In genomic region chr17:31566247-31566991, GRCh38 we compare ENCODE assay signal across 30 cellular contexts.
DNase-seq lines count a peak whose midpoint lies in the region; ATAC-seq and TF ChIP-seq lines count a peak whose summit lies in the region.
"Had no signal": no experiment of that assay in that cellular context is flagged by ENCODE, and none has a peak within 500 bp of the region (broad histone marks: within the 10 kb centered on the region; RNA-seq: fewer than 3 reads in every experiment).

No MANE protein-coding gene starts in this region.

- WGBS in liver: 51% methylated on average over 12 of the region's 12 CpGs
- 92 to 96% methylated on average over 10 to 12 of the region's 12 CpGs for WGBS in endodermal cell (ENCODE audit: insufficient coverage in 1 of 2, insufficient read length in 1 of 2), 2 experiments

- no peak for DNase-seq in ascending aorta (ENCODE audit: low spot score in 2 of 2)
- DNase-seq in H7: no peak
- no peak for DNase-seq in NOMO-1 (lab: John Stamatoyannopoulos, UW; ENCODE audit: unreplicated experiment in 2 of 2)
- DNase-seq in activated CD8-positive, alpha-beta T cell treated with anti-CD3 and anti-CD28 coated beads, Interleukin-2, amount 10 ng/mL, durations not matched to agents 7 days and 5 days: no peak
- DNase-seq in endodermal cell: no peak
- DNase-seq: activated B cell treated with CpG ODN at 0.5 μM for 24 hours; activated CD4-positive, alpha-beta memory T cell treated with anti-CD3 and anti-CD28 coated beads for 36 hours; activated gamma-delta T cell; body of pancreas; C1 segment of cervical spinal cord; Caco-2; DMS79 treated with DMSO at 0.1 percent for 48 hours; effector CD8-positive, alpha-beta T cell; erythroblast; H9; natural killer cell; NCI-H1105 treated with DMSO at 0.1 percent for 48 hours; NCI-H2081; NCI-H345; NCI-H774; ovary; stimulated activated naive CD8-positive, alpha-beta T cell treated with anti-CD3 and anti-CD28 coated beads, Interleukin-15, amount 100 ng/mL, for 72 hours; T1000 had no signal

- H3K4me1 ChIP-seq in BLaER1 treated with 17β-estradiol and CSF1 and Interleukin-3, amounts not matched to agents 10 nM and 100 nM: peaks cover 77 to 90% (median 83%) of the 10 kb centered on the region in 10 experiments
- H3K4me1 ChIP-seq in ascending aorta (peaks cover 12 to 80% of the 10 kb centered on the region in 2 donors), liver (ENCODE audit: control insufficient read depth in 4 of 4, insufficient read depth in 4 of 4, low read length in 3 of 4) (peaks cover 33 to 90% (median 72%) of the 10 kb centered on the region in 4 donors), stomach smooth muscle (ENCODE audit: control insufficient read depth, insufficient read depth, low read length) (peaks cover 79% of the 10 kb centered on the region), endodermal cell (ENCODE audit: control insufficient read depth, insufficient read depth, low read length) (peaks cover 3% of the 10 kb centered on the region)

- peaks cover 2% of the 10 kb centered on the region for H3K4me1 Mint-ChIP-seq in activated CD8-positive, alpha-beta T cell treated with anti-CD3 and anti-CD28 coated beads, Interleukin-2, amount 10 ng/mL, durations not matched to agents 7 days and 5 days (ENCODE audit: low read depth)
- H3K4me1 Mint-ChIP-seq in endodermal cell: peaks cover 32% of the 10 kb centered on the region

- TF ChIP-seq CTCF in ascending aorta (IDR thresholded peaks at IDR 0.05) (no peak), liver (IDR thresholded peaks at IDR 0.05; ENCODE audit: low read depth, low read length, missing input control) (no peak), endodermal cell (conservative IDR thresholded peaks at IDR 0.05) (no peak)

- no peak overlapping the region for H3K4me3 Mint-ChIP-seq in activated CD8-positive, alpha-beta T cell treated with anti-CD3 and anti-CD28 coated beads, Interleukin-2, amount 10 ng/mL, durations not matched to agents 7 days and 5 days
- H3K4me3 Mint-ChIP-seq in endodermal cell: no peak overlapping the region
- H3K4me3 Mint-ChIP-seq: activated B cell treated with CpG ODN at 0.5 μM for 24 hours; activated CD4-positive, alpha-beta memory T cell treated with anti-CD3 and anti-CD28 coated beads for 36 hours; H9; natural killer cell; stimulated activated naive CD8-positive, alpha-beta T cell treated with anti-CD3 and anti-CD28 coated beads, Interleukin-15, amount 100 ng/mL, for 72 hours had no signal

- H3K27ac ChIP-seq in BLaER1 treated with 17β-estradiol and CSF1 and Interleukin-3, amounts not matched to agents 10 nM and 100 nM: peak overlapping the region in 10 of 11 experiments; percentile 60 to 81 (median 66); a peak in 17 of 22 replicates
- H3K27ac ChIP-seq in ascending aorta (peak overlapping the region; percentile 83 to 91), liver (ENCODE audit: low read depth in 1 of 2, low read length in 2 of 2) (peak overlapping the region; percentile 89 to 98), stomach smooth muscle (ENCODE audit: low read length) (peak overlapping the region; percentile 41), endodermal cell (ENCODE audit: low read depth, low read length) (no peak overlapping the region)
- H3K27ac ChIP-seq: hepatocyte, HL-60 had no signal

- H3K36me3 Mint-ChIP-seq in activated CD8-positive, alpha-beta T cell treated with anti-CD3 and anti-CD28 coated beads, Interleukin-2, amount 10 ng/mL, durations not matched to agents 7 days and 5 days (ENCODE audit: low read depth): no peaks in the 10 kb centered on the region
- H3K36me3 Mint-ChIP-seq in endodermal cell (ENCODE audit: low read depth): peaks cover 2% of the 10 kb centered on the region
- H3K36me3 Mint-ChIP-seq: activated CD4-positive, alpha-beta memory T cell treated with anti-CD3 and anti-CD28 coated beads for 36 hours; natural killer cell had no signal

- H3K9ac ChIP-seq in BLaER1 treated with 17β-estradiol and CSF1 and Interleukin-3, amounts not matched to agents 10 nM and 100 nM: peak overlapping the region in 7 of 11 experiments; percentile 21 to 69 (median 58); a peak in 4 of 22 replicates
- H3K9ac ChIP-seq in liver (ENCODE audit: low read depth in 1 of 2, low read length in 2 of 2) (no peak overlapping the region), stomach smooth muscle (ENCODE audit: low read length in 2 of 2) (no peak overlapping the region), endodermal cell (ENCODE audit: extremely low read depth, low read length, poor library complexity, severe bottlenecking) (no peak overlapping the region)

- no peak overlapping the region for H3K27ac Mint-ChIP-seq in activated CD8-positive, alpha-beta T cell treated with anti-CD3 and anti-CD28 coated beads, Interleukin-2, amount 10 ng/mL, durations not matched to agents 7 days and 5 days
- H3K27ac Mint-ChIP-seq in endodermal cell: no peak overlapping the region
- H3K27ac Mint-ChIP-seq: activated B cell treated with CpG ODN at 0.5 μM for 24 hours; activated CD4-positive, alpha-beta memory T cell treated with anti-CD3 and anti-CD28 coated beads for 36 hours; H9 had no signal

- no peak overlapping the region for H3K4me3 ChIP-seq in BLaER1 treated with 17β-estradiol and CSF1 and Interleukin-3, amounts not matched to agents 10 nM and 100 nM
- H3K4me3 ChIP-seq in ascending aorta (no peak overlapping the region), liver (ENCODE audit: low read depth in 1 of 3, low read length in 3 of 3) (no peak overlapping the region), stomach smooth muscle (ENCODE audit: low read length in 2 of 2) (peak overlapping the region; percentile 23 to 35), H7 (ENCODE audit: insufficient read depth, low read depth, low read length) (no peak overlapping the region), endodermal cell (ENCODE audit: low read length) (no peak overlapping the region)
- H3K4me3 ChIP-seq: body of pancreas, hepatocyte, ovary had no signal

- ATAC-seq in activated CD8-positive, alpha-beta T cell treated with anti-CD3 and anti-CD28 coated beads, Interleukin-2, amount 10 ng/mL, durations not matched to agents 7 days and 5 days: no peak
- ATAC-seq: body of pancreas; natural killer cell; Right ventricle myocardium inferior; sciatic nerve; stimulated activated naive CD8-positive, alpha-beta T cell treated with anti-CD3 and anti-CD28 coated beads, Interleukin-15, amount 100 ng/mL, for 72 hours had no signal

- H3K36me3 ChIP-seq in BLaER1 treated with 17β-estradiol and CSF1 and Interleukin-3, amounts not matched to agents 10 nM and 100 nM: peaks cover 0 to 13% (median 0%) of the 10 kb centered on the region in 11 experiments; a peak in 5 of 22 replicates
- peaks cover 0 to 9% of the 10 kb centered on the region in 2 donors for H3K36me3 ChIP-seq in ascending aorta
- no peaks in the 10 kb centered on the region for H3K36me3 ChIP-seq in liver (ENCODE audit: control insufficient read depth in 4 of 4, insufficient read depth in 3 of 4, low read depth in 1 of 4, low read length in 3 of 4)
- peaks cover 0 to 3% of the 10 kb centered on the region in 2 donors for H3K36me3 ChIP-seq in stomach smooth muscle (ENCODE audit: control insufficient read depth in 2 of 2, insufficient read depth in 2 of 2, low read length in 2 of 2)
- no peaks in the 10 kb centered on the region; the same call in 1 of the 2 replicates for H3K36me3 ChIP-seq in H7 (replicated peaks; ENCODE audit: control insufficient read depth, insufficient read depth, low read length)
- no peaks in the 10 kb centered on the region for H3K36me3 ChIP-seq in endodermal cell (ENCODE audit: control insufficient read depth, insufficient read depth, low read length)
- H3K36me3 ChIP-seq: ovary had no signal

- H3K27me3 ChIP-seq in BLaER1 treated with 17β-estradiol and CSF1 and Interleukin-3, amounts not matched to agents 10 nM and 100 nM: no peaks in the 10 kb centered on the region
- H3K27me3 ChIP-seq in ascending aorta (no peaks in the 10 kb centered on the region), liver (ENCODE audit: control insufficient read depth in 4 of 4, insufficient read depth in 4 of 4, low read length in 3 of 4) (no peaks in the 10 kb centered on the region), stomach smooth muscle (ENCODE audit: control insufficient read depth in 1 of 2, insufficient read depth in 2 of 2, low read length in 2 of 2) (no peaks in the 10 kb centered on the region), H7 (ENCODE audit: control insufficient read depth, insufficient read depth, low read length) (no peaks in the 10 kb centered on the region), endodermal cell (ENCODE audit: control insufficient read depth, insufficient read depth, low read length, poor library complexity, severe bottlenecking) (peaks cover 2% of the 10 kb centered on the region)
- H3K27me3 ChIP-seq: body of pancreas, hepatocyte, ovary had no signal

- no peaks in the 10 kb centered on the region for H3K9me3 Mint-ChIP-seq in activated CD8-positive, alpha-beta T cell treated with anti-CD3 and anti-CD28 coated beads, Interleukin-2, amount 10 ng/mL, durations not matched to agents 7 days and 5 days (ENCODE audit: insufficient read depth)
- no peaks in the 10 kb centered on the region for H3K9me3 Mint-ChIP-seq in endodermal cell
- H3K9me3 Mint-ChIP-seq: activated B cell treated with CpG ODN at 0.5 μM for 24 hours; activated CD4-positive, alpha-beta memory T cell treated with anti-CD3 and anti-CD28 coated beads for 36 hours; H9; natural killer cell; stimulated activated naive CD8-positive, alpha-beta T cell treated with anti-CD3 and anti-CD28 coated beads, Interleukin-15, amount 100 ng/mL, for 72 hours had no signal

- peaks cover 0 to 13% (median 0%) of the 10 kb centered on the region in 11 experiments; a peak in 3 of 22 replicates for H4K20me1 ChIP-seq in BLaER1 treated with 17β-estradiol and CSF1 and Interleukin-3, amounts not matched to agents 10 nM and 100 nM

- CTCF ChIA-PET in activated CD8-positive, alpha-beta T cell treated with anti-CD3 and anti-CD28 coated beads, Interleukin-2, amount 10 ng/mL, durations not matched to agents 7 days and 5 days (lab: Charles Lee): no interaction called here

- H3K4me2 ChIP-seq in BLaER1 treated with 17β-estradiol and CSF1 and Interleukin-3, amounts not matched to agents 10 nM and 100 nM: peak overlapping the region; percentile 78 to 99 (median 93)

- H3K27me3 Mint-ChIP-seq in activated CD8-positive, alpha-beta T cell treated with anti-CD3 and anti-CD28 coated beads, Interleukin-2, amount 10 ng/mL, durations not matched to agents 7 days and 5 days (ENCODE audit: low read depth): peaks cover 5% of the 10 kb centered on the region
- H3K27me3 Mint-ChIP-seq in endodermal cell (ENCODE audit: insufficient read depth): no peaks in the 10 kb centered on the region

- POLR2A ChIA-PET in activated CD8-positive, alpha-beta T cell treated with anti-CD3 and anti-CD28 coated beads, Interleukin-2, amount 10 ng/mL, durations not matched to agents 7 days and 5 days (lab: Charles Lee): no interaction called here

- intact Hi-C loops in ascending aorta (cut with DNase I): no loop called here

- no peaks in the 10 kb centered on the region for H3K9me3 ChIP-seq in BLaER1 treated with 17β-estradiol and CSF1 and Interleukin-3, amounts not matched to agents 10 nM and 100 nM (replicated peaks in 1 of 11)
- no peaks in the 10 kb centered on the region for H3K9me3 ChIP-seq in ascending aorta
- no peaks in the 10 kb centered on the region for H3K9me3 ChIP-seq in liver (ENCODE audit: control insufficient read depth in 4 of 4, low read length in 3 of 4)
- no peaks in the 10 kb centered on the region for H3K9me3 ChIP-seq in stomach smooth muscle (ENCODE audit: control insufficient read depth in 2 of 2, low read length in 2 of 2)
- H3K9me3 ChIP-seq in endodermal cell (ENCODE audit: control insufficient read depth, low read length): no peaks in the 10 kb centered on the region
- H3K9me3 ChIP-seq: body of pancreas, Caco-2, ovary had no signal

- no peak for TF ChIP-seq RAD21 in liver (IDR thresholded peaks at IDR 0.05)

Comparison
In these comparisons a context has a peak if more than half of its experiments do, and no peak if none do; other contexts are left out.
1. H3K4me3 ChIP-seq: peak in stomach smooth muscle (2 of 2); none in BLaER1 treated with 17β-estradiol and CSF1 and Interleukin-3, amounts not matched to agents 10 nM and 100 nM (0 of 10), ascending aorta (0 of 2), liver (0 of 3), H7 (single experiment) and endodermal cell (single experiment).
2. H3K9ac ChIP-seq: peak in BLaER1 treated with 17β-estradiol and CSF1 and Interleukin-3, amounts not matched to agents 10 nM and 100 nM (7 of 11); none in liver (0 of 2), stomach smooth muscle (0 of 2) and endodermal cell (single experiment).